8 cellular contexts compared by ENCODE assay signal in genomic region chr13:110819203-110820014, GRCh38.
DNase-seq lines count a peak whose midpoint lies in the region; ATAC-seq, FAIRE-seq and TF ChIP-seq lines count a peak whose summit lies in the region.

No MANE protein-coding gene starts in this region.

- POLR2A ChIA-PET in T-cell (lab: Charles Lee), result interaction anchor here in 1 of 2 donors (0.7 kb wide), 1 partner anchor 62 kb away, joined by 5 read pairs; no protein-coding TSS in a partner anchor

- TF ChIP-seq CTCF in left ventricle myocardium inferior (IDR thresholded peaks at IDR 0.05; ENCODE audit: borderline replicate concordance), result peak; percentile 99

- intact Hi-C loops in left ventricle myocardium inferior (cut with micrococcal nuclease), result loop anchor here (5.0 kb wide), 1 partner anchor 227 kb away; no protein-coding TSS in a partner anchor

- CTCF ChIA-PET in T-cell (lab: Charles Lee), result interaction anchor here (0.6 to 2.8 kb wide), 8 partner anchors 136 to 335 kb away, joined by 3 to 17 read pairs (median 4); no protein-coding TSS in a partner anchor

- FAIRE-seq in G401.6 (lab: Jason Lieb, UNC), result peak; percentile 93

- H3K36me3 Mint-ChIP-seq in T-cell, result no peaks in the 10 kb centered on the region

- DNase-seq in Kasumi-1 (lab: John Stamatoyannopoulos, UW) (peak; percentile 54 to 68), T-cell (peak; percentile 22 to 78 (median 66)), adipocyte (ENCODE audit: low read depth) (peak; percentile 86), left ventricle myocardium inferior (peak; percentile 76), retina (peak; percentile 88)

- peaks cover 0 to 4% of the 10 kb centered on the region in 2 donors for H3K27me3 Mint-ChIP-seq in T-cell

- H3K27ac ChIP-seq in left ventricle myocardium inferior (replicated peaks), result no peak overlapping the region

- H3K27ac Mint-ChIP-seq in T-cell, result no peak overlapping the region

- H3K27me3 ChIP-seq in adipocyte (replicated peaks; ENCODE audit: control insufficient read depth, insufficient read depth, low read length) (no peaks in the 10 kb centered on the region), left ventricle myocardium inferior (ENCODE audit: low read depth) (no peaks in the 10 kb centered on the region)

- H3K4me1 Mint-ChIP-seq in T-cell, result peaks cover 4 to 12% (median 6%) of the 10 kb centered on the region in 3 donors

- no peaks in the 10 kb centered on the region for H3K9me3 Mint-ChIP-seq in T-cell

- no peaks in the 10 kb centered on the region for H3K4me1 ChIP-seq in adipocyte (ENCODE audit: control insufficient read depth, insufficient read depth, low read length)
- H3K4me1 ChIP-seq in left ventricle myocardium inferior, result peaks cover 3% of the 10 kb centered on the region

- peak; percentile 85 for ATAC-seq in GM21786 (IDR thresholded peaks at IDR 0.05; ENCODE audit: unreplicated experiment)
- ATAC-seq in T-cell (replicated peaks in 1 of 4), result peak; percentile 74 to 85 (median 80)
- no peak for ATAC-seq in GM18873 (IDR thresholded peaks at IDR 0.05; ENCODE audit: low FRiP score, unreplicated experiment)

- H3K9ac ChIP-seq in adipocyte (ENCODE audit: low read length), result no peak overlapping the region

- H3K9me3 ChIP-seq in adipocyte (ENCODE audit: control insufficient read depth, low read length), result no peaks in the 10 kb centered on the region
- H3K9me3 ChIP-seq in left ventricle myocardium inferior (replicated peaks), result no peaks in the 10 kb centered on the region

- H3K4me3 Mint-ChIP-seq in T-cell, result no peak overlapping the region

- H3K4me3 ChIP-seq in adipocyte (ENCODE audit: low read length), result no peak overlapping the region
- H3K4me3 ChIP-seq in left ventricle myocardium inferior, result no peak overlapping the region

- no peaks in the 10 kb centered on the region for H3K36me3 ChIP-seq in adipocyte (ENCODE audit: control insufficient read depth, insufficient read depth, low read length, severe bottlenecking)
- no peaks in the 10 kb centered on the region for H3K36me3 ChIP-seq in left ventricle myocardium inferior
